Comparison of ENCODE assay signal across 8 cellular contexts in the genomic region with DNA sequence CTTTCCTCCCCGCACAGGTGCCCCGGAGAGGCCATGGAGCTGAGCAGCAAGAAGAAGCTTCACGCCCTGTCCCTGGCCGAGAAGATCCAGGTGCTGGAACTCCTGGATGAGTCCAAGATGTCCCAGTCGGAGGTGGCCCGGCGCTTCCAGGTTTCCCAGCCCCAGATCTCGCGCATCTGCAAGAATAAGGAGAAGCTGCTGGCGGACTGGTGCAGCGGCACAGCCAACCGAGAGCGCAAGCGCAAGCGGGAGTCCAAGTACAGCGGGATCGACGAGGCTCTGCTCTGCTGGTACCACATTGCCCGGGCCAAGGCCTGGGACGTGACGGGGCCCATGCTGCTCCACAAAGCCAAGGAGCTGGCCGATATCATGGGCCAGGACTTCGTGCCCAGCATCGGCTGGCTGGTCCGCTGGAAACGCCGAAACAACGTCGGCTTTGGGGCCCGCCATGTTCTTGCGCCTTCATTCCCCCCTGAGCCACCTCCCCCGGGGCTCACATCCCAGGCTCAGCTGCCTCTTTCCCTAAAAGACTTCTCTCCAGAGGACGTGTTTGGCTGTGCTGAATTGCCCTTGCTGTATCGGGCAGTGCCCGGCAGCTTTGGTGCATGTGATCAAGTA. TPM values are rescaled to one million over a fixed set of nuclear protein-coding genes. Genes with fewer than 3 reads are reported as not detected.
DNase-seq lines count a peak whose midpoint lies in the region; ATAC-seq and TF ChIP-seq lines count a peak whose summit lies in the region.

No MANE protein-coding gene starts in this region.

- no peak overlapping the region for H4K8ac ChIP-seq in mesendoderm (ENCODE audit: low read depth, low read length)

- no peak overlapping the region for H3K9ac ChIP-seq in mesendoderm (ENCODE audit: low read length)

- no peak for DNase-seq in activated T-cell treated with anti-CD3 and anti-CD28 coated beads, Interleukin-2, amount 50 U/mL, for 4 hours
- no peak for DNase-seq in activated T-cell treated with anti-CD3 and anti-CD28 coated beads, Interleukin-2, amount 50 U/mL, for 48 hours
- peak; percentile 49 for DNase-seq in cerebellar cortex (ENCODE audit: low spot score)
- peak; percentile 37 for DNase-seq in mesendoderm
- DNase-seq in transverse colon, result peak; percentile 37
- no peak for DNase-seq in NCI-H2196 (lab: John Stamatoyannopoulos, UW; ENCODE audit: unreplicated experiment)
- no peak for DNase-seq in medulla oblongata (ENCODE audit: extremely low spot score)
- DNase-seq in NK-92 treated with Interleukin-12 subunit alpha and Interleukin-12 subunit beta, amount 100 ng/mL, for 24 hours (lab: John Stamatoyannopoulos, UW), result no peak

- no peak overlapping the region for H3K18ac ChIP-seq in mesendoderm (ENCODE audit: low read length)

- H3K27ac ChIP-seq in mesendoderm (ENCODE audit: low read depth, low read length), result no peak overlapping the region
- peak overlapping the region in 2 of 4 donors; percentile 82 to 86 for H3K27ac ChIP-seq in transverse colon

- H3K36me3 ChIP-seq in mesendoderm (ENCODE audit: control insufficient read depth, insufficient read depth, low read length) (peaks cover 2% of the 10 kb centered on the region), transverse colon (peaks cover 0 to 13% (median 6%) of the 10 kb centered on the region in 4 donors)

- no peak overlapping the region for H3K4me2 ChIP-seq in mesendoderm (ENCODE audit: low read length)

- H3K23ac ChIP-seq in mesendoderm (ENCODE audit: low read length), result no peak overlapping the region

- H3K27me3 ChIP-seq in mesendoderm (ENCODE audit: insufficient read depth, low read length, poor library complexity) (peaks cover 4% of the 10 kb centered on the region), transverse colon (peaks cover 15% of the 10 kb centered on the region)

- H3K79me1 ChIP-seq in mesendoderm (ENCODE audit: low read length), result no peaks in the 10 kb centered on the region

- peaks cover 11% of the 10 kb centered on the region for H3K4me1 Mint-ChIP-seq in activated T-cell treated with anti-CD3 and anti-CD28 coated beads, Interleukin-2, amount 50 U/mL, for 4 hours (ENCODE audit: low read depth)

- no peak for TF ChIP-seq POLR2A in transverse colon (IDR thresholded peaks at IDR 0.05)

- H3K4me1 ChIP-seq in mesendoderm (ENCODE audit: control insufficient read depth, low read depth, low read length) (no peaks in the 10 kb centered on the region), transverse colon (peaks cover 11 to 25% (median 23%) of the 10 kb centered on the region in 4 donors)

- no peak for TF ChIP-seq EP300 in transverse colon (IDR thresholded peaks at IDR 0.05; ENCODE audit: low read depth)

- no peak overlapping the region for H2BK120ac ChIP-seq in mesendoderm (ENCODE audit: low read depth, low read length)

- no peak overlapping the region for H2AK5ac ChIP-seq in mesendoderm (ENCODE audit: low read length)

- in situ Hi-C loops in transverse colon (cut with MboI; ENCODE audit: low pct_ligation_motif_present in 1 of 4, low pct_unique_long_range_greater_than_20kb in 1 of 4, low sequenced_read_pairs in 3 of 4), result no loop called here

- H4K5ac ChIP-seq in mesendoderm (ENCODE audit: low read length), result no peak overlapping the region

- H3K56ac ChIP-seq in mesendoderm (ENCODE audit: low read length), result no peak overlapping the region

- H3K36me3 Mint-ChIP-seq in activated T-cell treated with anti-CD3 and anti-CD28 coated beads, Interleukin-2, amount 50 U/mL, for 4 hours (ENCODE audit: insufficient read depth), result peaks cover 9% of the 10 kb centered on the region

- H3K4ac ChIP-seq in mesendoderm (ENCODE audit: low read depth, low read length), result no peak overlapping the region

- no peak overlapping the region for H2BK15ac ChIP-seq in mesendoderm (replicated peaks; ENCODE audit: low read depth)

- no peaks in the 10 kb centered on the region for H3K9me3 ChIP-seq in transverse colon

- no peaks in the 10 kb centered on the region for H3K79me2 ChIP-seq in mesendoderm (ENCODE audit: control insufficient read depth, insufficient read depth, low read length)

- TF ChIP-seq CTCF in transverse colon (IDR thresholded peaks at IDR 0.05), result no peak

- peak overlapping the region; percentile 81 for H3K4me3 Mint-ChIP-seq in activated T-cell treated with anti-CD3 and anti-CD28 coated beads, Interleukin-2, amount 50 U/mL, for 4 hours

- no peak overlapping the region for H2BK5ac ChIP-seq in mesendoderm (ENCODE audit: low read length)

- no CpG with 5 or more reads among the region's 35 CpGs for WGBS in mesendoderm (ENCODE audit: extremely low coverage, insufficient coverage, low lambda C conversion rate)
- 54% methylated on average over 35 of the region's 35 CpGs; no CpG with 5 or more reads in 1 of the 2 donors for WGBS in transverse colon (ENCODE audit: low coverage in 1 of 2), 2 donors

- H3K4me3 ChIP-seq in mesendoderm (ENCODE audit: low read length) (no peak overlapping the region), transverse colon (peak overlapping the region in 3 of 4 donors; percentile 73 to 88 (median 85))

- intact Hi-C loops in transverse colon (cut with DNase I; ENCODE audit: low total_unique reads), result no loop called here

- no peaks in the 10 kb centered on the region for H3K27me3 Mint-ChIP-seq in activated T-cell treated with anti-CD3 and anti-CD28 coated beads, Interleukin-2, amount 50 U/mL, for 4 hours (ENCODE audit: low read depth)

- no peaks in the 10 kb centered on the region for H3K9me3 Mint-ChIP-seq in activated T-cell treated with anti-CD3 and anti-CD28 coated beads, Interleukin-2, amount 50 U/mL, for 4 hours

- no peak for ATAC-seq in activated T-cell treated with anti-CD3 and anti-CD28 coated beads, Interleukin-2, amount 50 U/mL, for 4 hours

RNA-seq across cellular contexts. Expression of a gene that starts 1.3 kb away (rescaled TPM):
- total RNA-seq in activated T-cell treated with anti-CD3 and anti-CD28 coated beads, Interleukin-2, amount 50 U/mL, for 4 hours, result under 1 TPM; 0.46 to 0.66 (median 0.50) TPM
- 0.13 TPM for polyA plus RNA-seq in mesendoderm (2013, experiment 1 of 2)
- polyA plus RNA-seq in mesendoderm (2013, experiment 2 of 2), result 0.13 TPM
- total RNA-seq in transverse colon, result 1 to 10 TPM in 1 of 4 donors, under 1 TPM in 2, not detected in 1; 0.48 to 3.0 (median 0.75) TPM

RNA-seq across cellular contexts. Expression of a gene that starts 22.2 kb away (rescaled TPM):
- 10 to 100 TPM; 56.7 to 59.1 (median 58.0) TPM for total RNA-seq in activated T-cell treated with anti-CD3 and anti-CD28 coated beads, Interleukin-2, amount 50 U/mL, for 4 hours
- 57.1 TPM for polyA plus RNA-seq in mesendoderm (2013, experiment 1 of 2)
- 57.4 TPM for polyA plus RNA-seq in mesendoderm (2013, experiment 2 of 2)
- 10 to 100 TPM; 29.1 to 50.9 (median 37.6) TPM for total RNA-seq in transverse colon

RNA-seq across cellular contexts. Expression of a gene that starts 26.6 kb away (rescaled TPM):
- total RNA-seq in activated T-cell treated with anti-CD3 and anti-CD28 coated beads, Interleukin-2, amount 50 U/mL, for 4 hours, result 10 to 100 TPM in 1 of 3 donors, 1 to 10 TPM in 2; 7.0 to 11.1 (median 9.5) TPM
- polyA plus RNA-seq in mesendoderm (2013, experiment 1 of 2), result 0.95 TPM
- polyA plus RNA-seq in mesendoderm (2013, experiment 2 of 2), result 0.76 TPM
- 1 to 10 TPM; 2.2 to 5.6 (median 5.2) TPM for total RNA-seq in transverse colon

RNA-seq across cellular contexts. Expression of a gene that starts 30.6 kb away (rescaled TPM):
- total RNA-seq in activated T-cell treated with anti-CD3 and anti-CD28 coated beads, Interleukin-2, amount 50 U/mL, for 4 hours, result 10 to 100 TPM; 43.0 to 49.2 (median 44.9) TPM
- 10.9 TPM for polyA plus RNA-seq in mesendoderm (2013, experiment 1 of 2)
- polyA plus RNA-seq in mesendoderm (2013, experiment 2 of 2), result 10.4 TPM
- 100 to 1,000 TPM in 3 of 4 donors, 10 to 100 TPM in 1; 64.3 to 164 (median 128) TPM for total RNA-seq in transverse colon

RNA-seq across cellular contexts. Expression of a gene that starts 41.2 kb away (rescaled TPM):
- total RNA-seq in activated T-cell treated with anti-CD3 and anti-CD28 coated beads, Interleukin-2, amount 50 U/mL, for 4 hours, result 1 to 10 TPM; 1.3 to 1.9 (median 1.6) TPM
- polyA plus RNA-seq in mesendoderm (2013, experiment 1 of 2), result 6.5 TPM
- polyA plus RNA-seq in mesendoderm (2013, experiment 2 of 2), result 6.8 TPM
- total RNA-seq in transverse colon, result 10 to 100 TPM in 3 of 4 donors, 1 to 10 TPM in 1; 9.1 to 22.7 (median 14.5) TPM

Comparison
In these comparisons a context has a peak if more than half of its experiments do, and no peak if none do; other contexts are left out.
1. DNase-seq: peak in cerebellar cortex (single experiment), mesendoderm (single experiment) and transverse colon (single experiment); none in activated T-cell treated with anti-CD3 and anti-CD28 coated beads, Interleukin-2, amount 50 U/mL, for 4 hours (single experiment), activated T-cell treated with anti-CD3 and anti-CD28 coated beads, Interleukin-2, amount 50 U/mL, for 48 hours (0 of 2), NCI-H2196 (single experiment), medulla oblongata (single experiment) and NK-92 treated with Interleukin-12 subunit alpha and Interleukin-12 subunit beta, amount 100 ng/mL, for 24 hours (single experiment).